ENCODE assay signal across 8 cellular contexts in the genomic region with DNA sequence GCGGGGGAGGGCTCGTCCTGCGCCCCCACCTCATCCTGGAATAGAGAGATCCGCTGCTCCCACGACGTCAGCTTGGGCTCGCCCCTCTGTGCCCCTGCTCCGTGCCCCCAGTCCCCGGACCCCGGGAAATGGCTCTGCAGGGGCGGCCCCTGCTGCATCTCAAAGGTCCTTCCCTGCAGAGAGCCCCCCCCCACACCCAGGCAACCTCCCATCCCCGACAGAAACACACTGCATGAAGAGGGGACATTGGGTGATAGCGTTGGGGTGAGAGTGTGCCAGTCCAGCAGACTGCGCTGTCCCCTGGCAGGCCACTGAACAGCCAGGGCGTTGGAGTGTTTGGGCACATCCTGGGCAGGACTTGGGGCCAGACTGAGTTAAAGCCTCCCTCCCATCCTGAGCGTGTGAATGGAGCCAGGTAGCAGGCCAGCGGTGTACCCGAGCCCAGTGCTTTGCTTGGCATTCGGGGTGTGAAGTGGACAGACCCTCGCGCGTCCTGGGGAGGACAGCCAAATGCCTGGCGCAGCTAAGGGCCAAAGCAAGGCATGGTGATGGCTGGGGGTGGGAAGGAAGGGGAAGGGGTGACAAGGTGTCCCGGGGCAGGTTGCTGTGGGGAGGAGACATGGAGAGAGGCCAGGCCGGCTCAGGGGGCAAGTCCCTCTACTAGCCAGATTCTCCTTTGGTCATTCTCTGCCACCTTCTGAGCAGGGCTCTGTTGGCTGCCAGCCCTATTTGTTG. TPM values are rescaled to one million over a fixed set of nuclear protein-coding genes. Genes with fewer than 3 reads are reported as not detected.
A peak's percentile ranks its signal among the peaks of the same experiment; 100 is the strongest.
DNase-seq lines count a peak whose midpoint lies in the region; ATAC-seq lines count a peak whose summit lies in the region.

No MANE protein-coding gene starts in this region.

- no peaks in the 10 kb centered on the region for H3K36me3 Mint-ChIP-seq in immature natural killer cell
- no peaks in the 10 kb centered on the region for H3K36me3 Mint-ChIP-seq in stimulated activated naive B cell treated with anti-CD40 and anti-IgM and Interleukin-4, amounts not matched to agents 10 μg/mL and 1 μg/mL and 100 μg/mL, for 72 hours

- H3K36me3 ChIP-seq in adipocyte (ENCODE audit: control insufficient read depth, insufficient read depth, low read length, severe bottlenecking): no peaks in the 10 kb centered on the region

- H3K4me3 Mint-ChIP-seq in immature natural killer cell: peak overlapping the region; percentile 69 to 83 (median 77)
- peak overlapping the region; percentile 71 to 78 for H3K4me3 Mint-ChIP-seq in stimulated activated naive B cell treated with anti-CD40 and anti-IgM and Interleukin-4, amounts not matched to agents 10 μg/mL and 1 μg/mL and 100 μg/mL, for 72 hours

- H3K9me3 Mint-ChIP-seq in immature natural killer cell: no peaks in the 10 kb centered on the region
- no peaks in the 10 kb centered on the region for H3K9me3 Mint-ChIP-seq in stimulated activated naive B cell treated with anti-CD40 and anti-IgM and Interleukin-4, amounts not matched to agents 10 μg/mL and 1 μg/mL and 100 μg/mL, for 72 hours

- H3K9ac ChIP-seq in adipocyte (ENCODE audit: low read length): no peak overlapping the region

- H3K4me1 Mint-ChIP-seq in immature natural killer cell: peaks cover 0 to 10% of the 10 kb centered on the region in 2 donors
- H3K4me1 Mint-ChIP-seq in stimulated activated naive B cell treated with anti-CD40 and anti-IgM and Interleukin-4, amounts not matched to agents 10 μg/mL and 1 μg/mL and 100 μg/mL, for 72 hours: peaks cover 9 to 25% of the 10 kb centered on the region in 2 donors

- peak overlapping the region in 1 of 6 donors; percentile 61 for H3K27ac Mint-ChIP-seq in immature natural killer cell
- no peak overlapping the region for H3K27ac Mint-ChIP-seq in stimulated activated naive B cell treated with anti-CD40 and anti-IgM and Interleukin-4, amounts not matched to agents 10 μg/mL and 1 μg/mL and 100 μg/mL, for 72 hours

- no peaks in the 10 kb centered on the region for H3K9me3 ChIP-seq in adipocyte (ENCODE audit: control insufficient read depth, low read length)

- peak; percentile 9 for DNase-seq in DMS153 (lab: John Stamatoyannopoulos, UW)
- no peak for DNase-seq in DMS153 treated with DMSO at 0.1 percent for 48 hours (lab: John Stamatoyannopoulos, UW; ENCODE audit: unreplicated experiment)
- peak; percentile 18 for DNase-seq in adipocyte (ENCODE audit: low read depth)
- peak in 1 of 3 donors; percentile 13 for DNase-seq in immature natural killer cell
- no peak for DNase-seq in stimulated activated naive B cell treated with anti-CD40 and anti-IgM and Interleukin-4, amounts not matched to agents 10 μg/mL and 1 μg/mL and 100 μg/mL, for 72 hours
- DNase-seq in activated gamma-delta T cell treated with Interleukin-2 at 50 U/mL for 16 hours: no peak
- DNase-seq in SW480 (ENCODE audit: low spot score): no peak
- no peak for DNase-seq in ecto neural progenitor cell (ENCODE audit: low spot score)

- no peak for ATAC-seq in stimulated activated naive B cell treated with anti-CD40 and anti-IgM and Interleukin-4, amounts not matched to agents 10 μg/mL and 1 μg/mL and 100 μg/mL, for 72 hours (replicated peaks)

- peaks cover 6% of the 10 kb centered on the region for H3K4me1 ChIP-seq in adipocyte (ENCODE audit: control insufficient read depth, insufficient read depth, low read length)

- H3K4me3 ChIP-seq in adipocyte (ENCODE audit: low read length): peak overlapping the region; percentile 78

- H3K27me3 ChIP-seq in adipocyte (replicated peaks; ENCODE audit: control insufficient read depth, insufficient read depth, low read length): peaks cover 35% of the 10 kb centered on the region

- H3K27me3 Mint-ChIP-seq in immature natural killer cell (ENCODE audit: low read depth in 3 of 3): peaks cover 1 to 6% (median 3%) of the 10 kb centered on the region in 3 donors
- H3K27me3 Mint-ChIP-seq in stimulated activated naive B cell treated with anti-CD40 and anti-IgM and Interleukin-4, amounts not matched to agents 10 μg/mL and 1 μg/mL and 100 μg/mL, for 72 hours: peaks cover 49 to 53% of the 10 kb centered on the region in 2 donors

RNA-seq across cellular contexts. Expression of a gene that starts 0.6 kb away (rescaled TPM):
- 1 to 10 TPM; 1.4 to 4.8 (median 3.7) TPM for polyA plus RNA-seq in immature natural killer cell

RNA-seq across cellular contexts. Expression of a gene that starts 13.7 kb away (rescaled TPM):
- polyA plus RNA-seq in immature natural killer cell: not detected

RNA-seq across cellular contexts. Expression of a gene that starts 43.8 kb away (rescaled TPM):
- polyA plus RNA-seq in immature natural killer cell: not detected

Comparison
In these comparisons a context has a peak if more than half of its experiments do, and no peak if none do; other contexts are left out.
1. DNase-seq: peak in DMS153 (single experiment) and adipocyte (single experiment); none in DMS153 treated with DMSO at 0.1 percent for 48 hours (single experiment), stimulated activated naive B cell treated with anti-CD40 and anti-IgM and Interleukin-4, amounts not matched to agents 10 μg/mL and 1 μg/mL and 100 μg/mL, for 72 hours (single experiment), activated gamma-delta T cell treated with Interleukin-2 at 50 U/mL for 16 hours (single experiment), SW480 (single experiment) and ecto neural progenitor cell (single experiment).